Comparison of ENCODE assay signal across 24 cellular contexts in genomic region chr20:62635232-62635631, GRCh38. TPM values are rescaled to one million over a fixed set of nuclear protein-coding genes. Genes with fewer than 3 reads are reported as not detected.
DNase-seq lines count a peak whose midpoint lies in the region; ATAC-seq and TF ChIP-seq lines count a peak whose summit lies in the region.
"Had no signal": no experiment of that assay in that cellular context is flagged by ENCODE, and none has a peak within 500 bp of the region (broad histone marks: within the 10 kb centered on the region; RNA-seq: fewer than 3 reads in every experiment).

No MANE protein-coding gene starts in this region.

- TF ChIP-seq CTCF in heart right ventricle (IDR thresholded peaks at IDR 0.05), result no peak
- TF ChIP-seq CTCF in glutamatergic neuron (IDR thresholded peaks at IDR 0.05; ENCODE audit: partially characterized antibody, unreplicated experiment), result no peak
- no peak for TF ChIP-seq CTCF in neural progenitor cell (IDR thresholded peaks at IDR 0.05)
- TF ChIP-seq CTCF in ascending aorta (IDR thresholded peaks at IDR 0.05), result no peak

- no peak overlapping the region for H3K4me3 Mint-ChIP-seq in glutamatergic neuron (ENCODE audit: unreplicated experiment)
- H3K4me3 Mint-ChIP-seq in neural progenitor cell, result peak overlapping the region; percentile 27
- H3K4me3 Mint-ChIP-seq in stimulated activated naive B cell treated with anti-CD40 and anti-IgM and Interleukin-4, amounts not matched to agents 10 μg/mL and 1 μg/mL and 100 μg/mL, for 72 hours, result no peak overlapping the region
- H3K4me3 Mint-ChIP-seq: HFFc6 had no signal

- 91% methylated on average over 15 of the region's 15 CpGs for WGBS in right cardiac atrium
- 80 to 91% methylated on average over 15 of the region's 15 CpGs for WGBS in heart right ventricle, 2 donors

- no peak overlapping the region for H2AFZ ChIP-seq in neural progenitor cell (replicated peaks)
- H2AFZ ChIP-seq: PC-9 had no signal

- H3K36me3 Mint-ChIP-seq in glutamatergic neuron (ENCODE audit: unreplicated experiment) (no peaks in the 10 kb centered on the region), neural progenitor cell (no peaks in the 10 kb centered on the region)
- no peaks in the 10 kb centered on the region for H3K36me3 Mint-ChIP-seq in stimulated activated naive B cell treated with anti-CD40 and anti-IgM and Interleukin-4, amounts not matched to agents 10 μg/mL and 1 μg/mL and 100 μg/mL, for 72 hours
- H3K36me3 Mint-ChIP-seq: CD14-positive monocyte had no signal

- intact Hi-C loops in right cardiac atrium (cut with DNase I) (no loop called here), heart right ventricle (cut with DNase I) (no loop called here), ascending aorta (cut with DNase I) (no loop called here)

- H3K27ac Mint-ChIP-seq in glutamatergic neuron (ENCODE audit: unreplicated experiment) (peak overlapping the region; percentile 66), neural progenitor cell (no peak overlapping the region)
- peak overlapping the region; percentile 78 for H3K27ac Mint-ChIP-seq in stimulated activated naive B cell treated with anti-CD40 and anti-IgM and Interleukin-4, amounts not matched to agents 10 μg/mL and 1 μg/mL and 100 μg/mL, for 72 hours
- H3K27ac Mint-ChIP-seq: CD14-positive monocyte, HFFc6 had no signal

- H3K4me1 Mint-ChIP-seq in glutamatergic neuron (ENCODE audit: low read depth, unreplicated experiment) (peaks cover 45% of the 10 kb centered on the region), neural progenitor cell (peaks cover 23% of the 10 kb centered on the region)
- peaks cover 12 to 20% of the 10 kb centered on the region in 2 donors for H3K4me1 Mint-ChIP-seq in stimulated activated naive B cell treated with anti-CD40 and anti-IgM and Interleukin-4, amounts not matched to agents 10 μg/mL and 1 μg/mL and 100 μg/mL, for 72 hours

- H3K4me1 ChIP-seq in right cardiac atrium (ENCODE audit: control insufficient read depth, insufficient read depth, low read length) (no peaks in the 10 kb centered on the region), heart right ventricle (peaks cover 0 to 10% (median 0%) of the 10 kb centered on the region in 9 donors), neural progenitor cell (peaks cover 12% of the 10 kb centered on the region), ascending aorta (no peaks in the 10 kb centered on the region)

- no peaks in the 10 kb centered on the region for H3F3A ChIP-seq in neural progenitor cell (ENCODE audit: low read depth)

- H3K27me3 Mint-ChIP-seq in glutamatergic neuron (ENCODE audit: unreplicated experiment) (peaks cover 16% of the 10 kb centered on the region), neural progenitor cell (ENCODE audit: insufficient read depth, low read depth) (peaks cover 26% of the 10 kb centered on the region)
- peaks cover 23 to 25% of the 10 kb centered on the region in 2 donors for H3K27me3 Mint-ChIP-seq in stimulated activated naive B cell treated with anti-CD40 and anti-IgM and Interleukin-4, amounts not matched to agents 10 μg/mL and 1 μg/mL and 100 μg/mL, for 72 hours

- H3K27me3 ChIP-seq in right cardiac atrium (ENCODE audit: control insufficient read depth, insufficient read depth) (no peaks in the 10 kb centered on the region), heart right ventricle (peaks cover 0 to 81% (median 32%) of the 10 kb centered on the region in 7 donors), neural progenitor cell (peaks cover 41% of the 10 kb centered on the region), ascending aorta (no peaks in the 10 kb centered on the region)

- H3K27ac ChIP-seq in right cardiac atrium (ENCODE audit: low read length) (no peak overlapping the region), heart right ventricle (no peak overlapping the region), neural progenitor cell (no peak overlapping the region), ascending aorta (no peak overlapping the region)
- H3K27ac ChIP-seq: HL-60, PC-9, RWPE1 had no signal

- H4K20me1 ChIP-seq in neural progenitor cell (ENCODE audit: low read depth), result no peaks in the 10 kb centered on the region

- no peak for ATAC-seq in right cardiac atrium
- no peak for ATAC-seq in heart right ventricle
- no peak for ATAC-seq in stimulated activated naive B cell treated with anti-CD40 and anti-IgM and Interleukin-4, amounts not matched to agents 10 μg/mL and 1 μg/mL and 100 μg/mL, for 72 hours (replicated peaks)
- no peak for ATAC-seq in HG03039 (IDR thresholded peaks at IDR 0.05; ENCODE audit: unreplicated experiment)

- H3K36me3 ChIP-seq in heart right ventricle, result no peaks in the 10 kb centered on the region
- no peaks in the 10 kb centered on the region for H3K36me3 ChIP-seq in neural progenitor cell
- H3K36me3 ChIP-seq in ascending aorta, result no peaks in the 10 kb centered on the region

- DNase-seq in right cardiac atrium (peak in 2 of 3 donors; percentile 27 to 36), heart right ventricle (no peak), glutamatergic neuron (no peak), neural progenitor cell (ENCODE audit: low spot score) (no peak), ascending aorta (ENCODE audit: low spot score in 2 of 2) (no peak), DMS79 (lab: John Stamatoyannopoulos, UW) (no peak)
- DNase-seq in stimulated activated naive B cell treated with anti-CD40 and anti-IgM and Interleukin-4, amounts not matched to agents 10 μg/mL and 1 μg/mL and 100 μg/mL, for 72 hours, result no peak
- DNase-seq: AML-193, DMS53, EL, GF-D8, HFFc6, KBM-7, MM.1S, NCI-H1048, NCI-H1436, NCI-H2029, NCI-H2227 treated with DMSO at 0.1 percent for 48 hours, NCI-H510A, PC-9 had no signal

- H3K4me2 ChIP-seq in neural progenitor cell, result no peak overlapping the region
- H3K4me2 ChIP-seq: PC-9 had no signal

- H3K4me3 ChIP-seq in right cardiac atrium (ENCODE audit: low read length), result no peak overlapping the region
- no peak overlapping the region for H3K4me3 ChIP-seq in heart right ventricle
- no peak overlapping the region for H3K4me3 ChIP-seq in neural progenitor cell
- H3K4me3 ChIP-seq in ascending aorta, result no peak overlapping the region
- H3K4me3 ChIP-seq: PC-9 had no signal

- H3K9me3 ChIP-seq in right cardiac atrium (ENCODE audit: control insufficient read depth, low read length) (no peaks in the 10 kb centered on the region), heart right ventricle (no peaks in the 10 kb centered on the region), neural progenitor cell (ENCODE audit: low read depth) (no peaks in the 10 kb centered on the region), ascending aorta (no peaks in the 10 kb centered on the region)

- H3K79me2 ChIP-seq in neural progenitor cell (ENCODE audit: low read depth), result no peaks in the 10 kb centered on the region

- H3K9ac ChIP-seq in neural progenitor cell, result no peak overlapping the region

- H3K9me3 Mint-ChIP-seq in glutamatergic neuron (ENCODE audit: unreplicated experiment) (peaks cover 24% of the 10 kb centered on the region), neural progenitor cell (no peaks in the 10 kb centered on the region)
- H3K9me3 Mint-ChIP-seq in stimulated activated naive B cell treated with anti-CD40 and anti-IgM and Interleukin-4, amounts not matched to agents 10 μg/mL and 1 μg/mL and 100 μg/mL, for 72 hours, result no peaks in the 10 kb centered on the region
- H3K9me3 Mint-ChIP-seq: CD14-positive monocyte, HFFc6 had no signal

RNA-seq across cellular contexts. Expression of gene SLCO4A1, which starts 7.1 kb away (rescaled TPM):
- 1 to 10 TPM; 4.1 to 8.4 (median 5.3) TPM for total RNA-seq in right cardiac atrium
- 15.5 TPM for polyA plus RNA-seq in right cardiac atrium
- total RNA-seq in heart right ventricle, result 10 to 100 TPM in 3 of 10 donors, 1 to 10 TPM in 7; 1.5 to 34.3 (median 4.9) TPM
- polyA plus RNA-seq in heart right ventricle, result 10 to 100 TPM; 21.7 to 52.7 TPM
- total RNA-seq in glutamatergic neuron (ENCODE audit: unreplicated experiment), result 26.5 TPM
- 0.88 and 3.1 TPM in 2 replicates for total RNA-seq in neural progenitor cell (ENCODE audit: low replicate concordance)
- total RNA-seq in ascending aorta, result 160 TPM

Comparison
In these comparisons a context has a peak if more than half of its experiments do, and no peak if none do; other contexts are left out.
1. DNase-seq: peak in right cardiac atrium (2 of 3); none in heart right ventricle (0 of 2), glutamatergic neuron (single experiment), neural progenitor cell (single experiment), stimulated activated naive B cell treated with anti-CD40 and anti-IgM and Interleukin-4, amounts not matched to agents 10 μg/mL and 1 μg/mL and 100 μg/mL, for 72 hours (single experiment), ascending aorta (0 of 2) and DMS79 (single experiment).